ENCODE assay signal across 8 cellular contexts in the genomic region with DNA sequence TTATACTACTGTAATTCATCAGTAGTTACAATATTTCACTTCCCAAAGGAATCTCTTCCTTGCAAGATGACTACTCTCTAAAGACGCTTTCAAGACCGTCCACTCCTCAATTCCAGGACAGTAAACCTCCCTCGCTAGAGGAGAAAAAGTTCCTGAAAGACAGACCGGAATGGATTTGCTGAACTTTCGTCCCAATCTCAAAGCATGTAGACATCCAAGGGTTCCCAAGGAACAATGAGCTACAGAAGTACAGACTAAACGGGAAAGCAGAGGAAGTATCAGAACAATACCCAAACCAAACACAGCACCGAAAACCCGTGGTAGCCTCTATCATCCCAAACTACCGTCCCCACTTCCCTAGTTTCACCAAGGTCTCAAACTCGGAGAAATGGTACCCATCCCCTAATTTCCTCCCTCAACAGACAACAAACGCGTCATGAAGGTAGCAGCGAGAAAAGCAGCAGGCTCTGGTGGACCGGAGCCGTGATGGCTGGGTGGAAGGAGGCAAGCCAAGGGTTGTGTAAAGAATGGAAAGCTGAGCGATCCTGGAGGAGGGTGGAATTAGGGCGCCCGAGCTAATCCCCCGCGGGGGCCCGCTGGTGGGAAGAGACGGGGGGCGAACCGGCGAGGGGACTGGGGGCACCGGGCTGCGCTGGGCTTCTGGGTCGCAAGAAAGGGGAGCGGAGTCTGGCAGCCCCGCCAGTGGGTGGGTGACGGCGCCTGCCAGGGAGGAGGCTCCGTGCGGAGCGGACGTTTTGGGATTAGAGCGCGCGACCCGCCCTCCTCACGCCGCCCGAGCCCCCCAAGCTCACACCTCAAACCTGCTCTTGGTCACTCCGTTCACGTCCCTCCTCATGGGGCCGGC. TPM values are rescaled to one million over a fixed set of nuclear protein-coding genes. Genes with fewer than 3 reads are reported as not detected.
DNase-seq lines count a peak whose midpoint lies in the region; ATAC-seq and TF ChIP-seq lines count a peak whose summit lies in the region.

No MANE protein-coding gene starts in this region.

- dilution Hi-C loops in IMR-90 (cut with HindIII; ENCODE audit: low sequenced_read_pairs, unreplicated experiment): no loop called here

- no peak overlapping the region for H2AK5ac ChIP-seq in IMR-90 (ENCODE audit: low read depth, low read length)

- no peak overlapping the region for H3K4ac ChIP-seq in IMR-90 (ENCODE audit: low read depth, low read length)

- no peaks in the 10 kb centered on the region for H3K9me1 ChIP-seq in IMR-90 (ENCODE audit: insufficient read depth, low read length)

- peak overlapping the region; percentile 96 for H3K4me3 Mint-ChIP-seq in activated CD4-positive, alpha-beta T cell treated with anti-CD3 and anti-CD28 coated beads, Interleukin-2, amount 10 ng/mL, durations not matched to agents 7 days and 5 days

- H3K9me3 ChIP-seq in IMR-90 (ENCODE audit: control insufficient read depth, insufficient read depth, low read length) (no peaks in the 10 kb centered on the region), right atrium auricular region (no peaks in the 10 kb centered on the region), prostate gland (no peaks in the 10 kb centered on the region)

- TF ChIP-seq CTCF in IMR-90 (conservative IDR thresholded peaks at IDR 0.05; ENCODE audit: low read depth, low read length): no peak
- TF ChIP-seq CTCF in right atrium auricular region (IDR thresholded peaks at IDR 0.05): no peak
- TF ChIP-seq CTCF in prostate gland (IDR thresholded peaks at IDR 0.05): no peak

- peak; percentile 14 for DNase-seq in activated CD4-positive, alpha-beta T cell treated with anti-CD3 and anti-CD28 coated beads, Interleukin-2, amount 10 ng/mL, durations not matched to agents 7 days and 5 days
- no peak for DNase-seq in activated CD4-positive, alpha-beta T cell treated with anti-CD3 and anti-CD28 coated beads for 1 hour
- DNase-seq in IMR-90 (no peak), right atrium auricular region (ENCODE audit: low spot score) (no peak), prostate gland (ENCODE audit: low spot score) (no peak), middle frontal gyrus (ENCODE audit: extremely low spot score, low spot score) (no peak), SHP77 treated with DMSO at 0.1 percent for 48 hours (lab: John Stamatoyannopoulos, UW) (no peak)
- DNase-seq in activated naive CD4-positive, alpha-beta T cell treated with anti-CD3 and anti-CD28 coated beads, Interleukin-2, amount 50 U/mL, for 72 hours (ENCODE audit: low spot score in 2 of 2): peak in 1 of 2 donors; percentile 22

- peak overlapping the region; percentile 41 for H3K27ac ChIP-seq in IMR-90 (ENCODE audit: insufficient read depth, low read length)
- H3K27ac ChIP-seq in right atrium auricular region: peak overlapping the region; percentile 88 to 95
- H3K27ac ChIP-seq in prostate gland: peak overlapping the region; percentile 89 to 94

- H3K4me2 ChIP-seq in IMR-90 (ENCODE audit: low read depth, low read length): peak overlapping the region; percentile 94

- H3K18ac ChIP-seq in IMR-90 (ENCODE audit: low read depth, low read length): no peak overlapping the region

- H4K8ac ChIP-seq in IMR-90 (ENCODE audit: low read depth in 2 of 2, low read length in 2 of 2): peak overlapping the region in 1 of 2 experiments; percentile 36; a peak in 2 of 4 replicates

- POLR2A ChIA-PET in activated CD4-positive, alpha-beta T cell treated with anti-CD3 and anti-CD28 coated beads, Interleukin-2, amount 10 ng/mL, durations not matched to agents 7 days and 5 days (lab: Charles Lee): no interaction called here
- POLR2A ChIA-PET in IMR-90 (lab: Charles Lee; ENCODE audit: unreplicated experiment): no interaction called here

- H2BK15ac ChIP-seq in IMR-90 (ENCODE audit: low read depth, low read length): no peak overlapping the region

- H3K4me1 Mint-ChIP-seq in activated CD4-positive, alpha-beta T cell treated with anti-CD3 and anti-CD28 coated beads, Interleukin-2, amount 10 ng/mL, durations not matched to agents 7 days and 5 days: peaks cover 36% of the 10 kb centered on the region

- peak overlapping the region; percentile 66 for H2AK9ac ChIP-seq in IMR-90 (replicated peaks; ENCODE audit: low read depth, low read length, poor library complexity)

- intact Hi-C loops in IMR-90 (cut with micrococcal nuclease) (loop anchor here (1.0 kb wide), 2 partner anchors 12 to 129 kb away; no protein-coding TSS in a partner anchor), prostate gland (cut with DNase I) (no loop called here)

- 1% methylated on average over 22 of the region's 46 CpGs; no CpG with 5 or more reads in 1 of the 2 experiments for WGBS in IMR-90 (ENCODE audit: extremely low coverage in 2 of 2, insufficient read length in 1 of 2), 2 experiments
- WGBS in prostate gland: 1% methylated on average over 30 of the region's 46 CpGs

- peak overlapping the region; percentile 86 for H3K23ac ChIP-seq in IMR-90 (ENCODE audit: low read depth, low read length)

- no TSS peak for BruUV-seq in IMR-90 (replicated peaks; lab: Mats Ljungman, UMichigan)

- H3K4me1 ChIP-seq in IMR-90 (ENCODE audit: control insufficient read depth, insufficient read depth, low read length): peaks cover 7% of the 10 kb centered on the region
- peaks cover 0 to 20% of the 10 kb centered on the region in 2 donors for H3K4me1 ChIP-seq in right atrium auricular region
- H3K4me1 ChIP-seq in prostate gland (replicated peaks): peaks cover 5% of the 10 kb centered on the region

- H3K27me3 Mint-ChIP-seq in activated CD4-positive, alpha-beta T cell treated with anti-CD3 and anti-CD28 coated beads, Interleukin-2, amount 10 ng/mL, durations not matched to agents 7 days and 5 days: no peaks in the 10 kb centered on the region

- peak overlapping the region; percentile 91 for H3K27ac Mint-ChIP-seq in activated CD4-positive, alpha-beta T cell treated with anti-CD3 and anti-CD28 coated beads, Interleukin-2, amount 10 ng/mL, durations not matched to agents 7 days and 5 days
- H3K27ac Mint-ChIP-seq in activated naive CD4-positive, alpha-beta T cell treated with anti-CD3 and anti-CD28 coated beads, Interleukin-2, amount 50 U/mL, for 72 hours: peak overlapping the region; percentile 82 to 96

- H2AFZ ChIP-seq in IMR-90 (replicated peaks; ENCODE audit: low read length, poor library complexity): peak overlapping the region; percentile 98

- no peaks in the 10 kb centered on the region for H3K9me3 Mint-ChIP-seq in activated CD4-positive, alpha-beta T cell treated with anti-CD3 and anti-CD28 coated beads, Interleukin-2, amount 10 ng/mL, durations not matched to agents 7 days and 5 days
- no peaks in the 10 kb centered on the region for H3K9me3 Mint-ChIP-seq in activated naive CD4-positive, alpha-beta T cell treated with anti-CD3 and anti-CD28 coated beads, Interleukin-2, amount 50 U/mL, for 72 hours

- TF ChIP-seq RAD21 in IMR-90 (IDR thresholded peaks at IDR 0.05; ENCODE audit: low read length): no peak

- H3K79me1 ChIP-seq in IMR-90 (ENCODE audit: low read depth in 1 of 2, low read length in 2 of 2): peaks cover 5 to 34% of the 10 kb centered on the region in 2 experiments; a peak in 3 of 4 replicates

- H3K9ac ChIP-seq in IMR-90 (ENCODE audit: low read depth, low read length): peak overlapping the region; percentile 83

- H2BK5ac ChIP-seq in IMR-90 (ENCODE audit: low read depth, low read length, poor library complexity, severe bottlenecking): peak overlapping the region; percentile 41

- H4K20me1 ChIP-seq in IMR-90 (ENCODE audit: insufficient read depth, low read length): peaks cover 4% of the 10 kb centered on the region; the same call in 1 of the 2 replicates

- TF ChIP-seq POLR2A in IMR-90 (IDR thresholded peaks at IDR 0.05; ENCODE audit: low read depth, low read length): no peak
- TF ChIP-seq POLR2A in prostate gland (IDR thresholded peaks at IDR 0.05): no peak

- no peak overlapping the region for H4K5ac ChIP-seq in IMR-90 (ENCODE audit: low read depth, low read length)

- CTCF ChIA-PET in activated CD4-positive, alpha-beta T cell treated with anti-CD3 and anti-CD28 coated beads, Interleukin-2, amount 10 ng/mL, durations not matched to agents 7 days and 5 days (lab: Charles Lee): no interaction called here
- CTCF ChIA-PET in IMR-90 (lab: Yijun Ruan, JAX): no interaction called here

- peak; percentile 2 for ATAC-seq in IMR-90 (ENCODE audit: low read depth)
- ATAC-seq in activated naive CD4-positive, alpha-beta T cell treated with anti-CD3 and anti-CD28 coated beads, Interleukin-2, amount 50 U/mL, for 72 hours: peak; percentile 1

- peak overlapping the region; percentile 39; the same call in 1 of the 2 replicates for H3K56ac ChIP-seq in IMR-90 (ENCODE audit: extremely low read depth, insufficient read depth, low read length)

- H4K91ac ChIP-seq in IMR-90 (ENCODE audit: insufficient read depth, low read depth, low read length): no peak overlapping the region

- H3K27me3 ChIP-seq in IMR-90 (ENCODE audit: control insufficient read depth, insufficient read depth, low read length) (no peaks in the 10 kb centered on the region), right atrium auricular region (no peaks in the 10 kb centered on the region), prostate gland (replicated peaks; ENCODE audit: insufficient read depth) (no peaks in the 10 kb centered on the region)

- in situ Hi-C loops in IMR-90 (cut with MboI; ENCODE audit: low sequenced_read_pairs): loop anchor here (10.0 kb wide), 1 partner anchor 126 kb away; no protein-coding TSS in a partner anchor

- no peak overlapping the region for H2BK20ac ChIP-seq in IMR-90 (ENCODE audit: low read depth, low read length)

- no peak overlapping the region for H2BK120ac ChIP-seq in IMR-90 (ENCODE audit: low read depth, low read length)

- peaks cover 9% of the 10 kb centered on the region for H3K36me3 Mint-ChIP-seq in activated CD4-positive, alpha-beta T cell treated with anti-CD3 and anti-CD28 coated beads, Interleukin-2, amount 10 ng/mL, durations not matched to agents 7 days and 5 days (ENCODE audit: low read depth)
- H3K36me3 Mint-ChIP-seq in activated naive CD4-positive, alpha-beta T cell treated with anti-CD3 and anti-CD28 coated beads, Interleukin-2, amount 50 U/mL, for 72 hours: peaks cover 6% of the 10 kb centered on the region in 2 donors

- H3K36me3 ChIP-seq in IMR-90 (ENCODE audit: control insufficient read depth, insufficient read depth, low read length) (no peaks in the 10 kb centered on the region), right atrium auricular region (no peaks in the 10 kb centered on the region), prostate gland (peaks cover 0 to under 1% of the 10 kb centered on the region in 2 donors)

- H3K4me3 ChIP-seq in IMR-90 (ENCODE audit: insufficient read depth, low read depth, low read length): peak overlapping the region; percentile 100
- peak overlapping the region; percentile 93 to 95 for H3K4me3 ChIP-seq in right atrium auricular region
- peak overlapping the region; percentile 73 to 99 for H3K4me3 ChIP-seq in prostate gland

- H3K14ac ChIP-seq in IMR-90 (replicated peaks; ENCODE audit: low read depth, low read length): peak overlapping the region; percentile 61; the same call in 1 of the 2 replicates

RNA-seq across cellular contexts. Expression of a gene that starts 0.6 kb away (rescaled TPM):
- total RNA-seq in activated CD4-positive, alpha-beta T cell treated with anti-CD3 and anti-CD28 coated beads, Interleukin-2, amount 10 ng/mL, durations not matched to agents 7 days and 5 days: 10 to 100 TPM; 13.1 to 13.7 TPM
- total RNA-seq in IMR-90 (2012; rRNA removed): 12.2 and 13.8 TPM in 2 replicates
- 3.2 and 4.1 TPM in 2 replicates for polyA plus RNA-seq in IMR-90 (2012; rRNA removed)
- 1.4 and 1.7 TPM in 2 replicates for polyA plus RNA-seq in IMR-90 (2012; cell fraction: cytosol; rRNA removed)
- polyA plus RNA-seq in IMR-90 (2012; cell fraction: nucleus; rRNA removed; ENCODE audit: low replicate concordance): 1.8 and 7.5 TPM in 2 replicates
- total RNA-seq in activated naive CD4-positive, alpha-beta T cell treated with anti-CD3 and anti-CD28 coated beads, Interleukin-2, amount 50 U/mL, for 72 hours: 10 to 100 TPM; 19.5 to 21.5 TPM
- 1 to 10 TPM; 7.6 to 7.7 TPM for total RNA-seq in right atrium auricular region
- total RNA-seq in prostate gland: 10 to 100 TPM; 22.4 to 43.6 TPM

RNA-seq across cellular contexts. Expression of a gene that starts 50.3 kb away (rescaled TPM):
- total RNA-seq in activated CD4-positive, alpha-beta T cell treated with anti-CD3 and anti-CD28 coated beads, Interleukin-2, amount 10 ng/mL, durations not matched to agents 7 days and 5 days: 10 to 100 TPM; 55.8 to 59.1 TPM
- total RNA-seq in IMR-90 (2012; rRNA removed) (21.9 and 24.2 TPM in 2 replicates), right atrium auricular region (10 to 100 TPM; 15.9 to 19.0 TPM), prostate gland (10 to 100 TPM; 22.9 to 39.7 TPM)
- 16.4 and 16.9 TPM in 2 replicates for polyA plus RNA-seq in IMR-90 (2012; rRNA removed)
- polyA plus RNA-seq in IMR-90 (2012; cell fraction: cytosol; rRNA removed): 2.8 and 4.3 TPM in 2 replicates
- 3.9 and 20.2 TPM in 2 replicates for polyA plus RNA-seq in IMR-90 (2012; cell fraction: nucleus; rRNA removed; ENCODE audit: low replicate concordance)
- total RNA-seq in activated naive CD4-positive, alpha-beta T cell treated with anti-CD3 and anti-CD28 coated beads, Interleukin-2, amount 50 U/mL, for 72 hours: 10 to 100 TPM; 63.8 to 65.4 TPM

Comparison
In these comparisons a context has a peak if more than half of its experiments do, and no peak if none do; other contexts are left out.
1. H3K27ac ChIP-seq: peak in every context shown above with its lines; median percentile 92 in right atrium auricular region; 92 in prostate gland; 41 in IMR-90.